33 cellular contexts compared by ENCODE assay signal in the genomic region with DNA sequence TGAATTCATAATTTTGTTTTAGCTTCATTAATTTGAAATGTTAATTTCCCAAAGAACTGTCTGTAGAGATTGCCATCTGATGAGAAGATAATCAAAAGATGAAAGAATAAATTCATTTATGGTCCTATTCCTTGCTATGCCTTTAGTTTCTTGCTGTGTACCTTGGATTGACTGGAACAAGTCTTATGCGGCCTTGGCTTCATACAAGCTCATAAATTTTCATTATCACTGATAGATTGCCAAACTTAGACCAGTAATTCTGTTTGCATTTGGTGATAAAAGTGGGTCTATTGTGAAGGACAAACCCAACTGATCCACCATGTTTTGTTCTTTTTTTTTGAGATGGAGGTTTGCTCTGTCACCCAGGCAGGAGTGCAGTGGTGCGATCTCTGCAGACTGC.
"Had no signal": no experiment of that assay in that cellular context is flagged by ENCODE, and none has a peak within 500 bp of the region (broad histone marks: within the 10 kb centered on the region; RNA-seq: fewer than 3 reads in every experiment).

No MANE protein-coding gene starts in this region.

- DNase-seq: activated CD4-positive, alpha-beta T cell treated with anti-CD3 and anti-CD28 coated beads for 1 hour; activated CD4-positive, alpha-beta T cell treated with anti-CD3 and anti-CD28 coated beads for 4 hours; activated CD4-positive, alpha-beta T cell treated with anti-CD3 and anti-CD28 coated beads, Interleukin-2, amount 10 ng/mL, durations not matched to agents 7 days and 5 days; activated CD4-positive, alpha-beta T cell treated with anti-CD3 and anti-CD28 coated beads, Interleukin-2, amount 50 U/mL, for 4 hours; activated CD8-positive, alpha-beta memory T cell treated with anti-CD3 and anti-CD28 coated beads, Interleukin-2, amount 10 ng/mL, durations not matched to agents 7 days and 5 days; activated CD8-positive, alpha-beta memory T cell treated with anti-CD3 and anti-CD28 coated beads, Interleukin-2, amount 50 U/mL, for 4 hours; activated CD8-positive, alpha-beta T cell treated with anti-CD3 and anti-CD28 coated beads, Interleukin-2, amount 10 ng/mL, durations not matched to agents 7 days and 5 days; activated effector memory CD4-positive, alpha-beta T cell treated with anti-CD3 and anti-CD28 coated beads, Interleukin-2, amount 50 U/mL, for 16 hours; activated naive CD4-positive, alpha-beta T cell treated with anti-CD3 and anti-CD28 coated beads, Interleukin-2, amount 50 U/mL, for 16 hours; activated T-cell treated with anti-CD3 and anti-CD28 coated beads, Interleukin-2, amount 50 U/mL, for 1 hour; activated T-cell treated with anti-CD3 and anti-CD28 coated beads, Interleukin-2, amount 50 U/mL, for 48 hours; amniotic stem cell; anterior cingulate cortex; brain microvascular endothelial cell; cortex of kidney; dermis blood vessel endothelial cell; effector CD4-positive, alpha-beta T cell; effector memory CD8-positive, alpha-beta T cell; erythroblast; foreskin keratinocyte; gastrocnemius medialis; glutamatergic neuron; heart left ventricle; SW 1271; T-helper 1 cell; T-helper 17 cell; T1000 had no signal

- H3K27me3 Mint-ChIP-seq: activated CD4-positive, alpha-beta T cell treated with anti-CD3 and anti-CD28 coated beads, Interleukin-2, amount 10 ng/mL, durations not matched to agents 7 days and 5 days; activated CD8-positive, alpha-beta memory T cell treated with anti-CD3 and anti-CD28 coated beads, Interleukin-2, amount 10 ng/mL, durations not matched to agents 7 days and 5 days; activated naive CD8-positive, alpha-beta T cell; central memory CD8-positive, alpha-beta T cell; effector memory CD8-positive, alpha-beta T cell; T-helper 17 cell had no signal

- H3K4me1 ChIP-seq: gastrocnemius medialis had no signal

- H3K36me3 ChIP-seq: brain microvascular endothelial cell, esophagus muscularis mucosa, gastrocnemius medialis had no signal

- H3K27me3 ChIP-seq: brain microvascular endothelial cell, esophagus muscularis mucosa, foreskin keratinocyte, gastrocnemius medialis, heart left ventricle had no signal

- H3K9me3 Mint-ChIP-seq: activated T-helper 1 cell treated with anti-CD3 and anti-CD28 coated beads, Interleukin-12 subunit alpha, Interleukin-12 subunit beta, Interleukin-2, Interleukin-4 antibody, amounts not matched to agents 30 ng/mL and 10 ng/mL and 1 ng/mL, durations not matched to agents 14 hours and 24 hours and 36 hours; activated T-helper 2 cell treated with anti-CD3 and anti-CD28 coated beads, Interferon-gamma antibody, Interleukin-2, Interleukin-4, amounts not matched to agents 10 μg/mL and 5 μg/mL and 100 μg/mL, durations not matched to agents 14 hours and 24 hours and 36 hours; central memory CD8-positive, alpha-beta T cell; effector memory CD8-positive, alpha-beta T cell had no signal

- H3K4me3 Mint-ChIP-seq: activated CD4-positive, alpha-beta T cell treated with anti-CD3 and anti-CD28 coated beads, Interleukin-2, amount 10 ng/mL, durations not matched to agents 7 days and 5 days; activated CD8-positive, alpha-beta memory T cell treated with anti-CD3 and anti-CD28 coated beads, Interleukin-2, amount 10 ng/mL, durations not matched to agents 7 days and 5 days; activated CD8-positive, alpha-beta T cell treated with anti-CD3 and anti-CD28 coated beads, Interleukin-2, amount 10 ng/mL, durations not matched to agents 7 days and 5 days; activated naive CD8-positive, alpha-beta T cell; activated T-helper 1 cell treated with anti-CD3 and anti-CD28 coated beads, Interleukin-12 subunit alpha, Interleukin-12 subunit beta, Interleukin-2, Interleukin-4 antibody, amounts not matched to agents 30 ng/mL and 10 ng/mL and 1 ng/mL, durations not matched to agents 14 hours and 24 hours and 36 hours; central memory CD8-positive, alpha-beta T cell; effector memory CD8-positive, alpha-beta T cell; T-helper 17 cell; T-helper 2 cell treated with Interferon-gamma antibody and Interleukin-4, amounts not matched to agents 5 μg/mL and 100 μg/mL, for 36 hours had no signal

- H3K9me3 ChIP-seq: esophagus muscularis mucosa, gastrocnemius medialis, heart left ventricle had no signal

- ATAC-seq: activated CD8-positive, alpha-beta memory T cell treated with anti-CD3 and anti-CD28 coated beads, Interleukin-2, amount 10 ng/mL, durations not matched to agents 7 days and 5 days; activated CD8-positive, alpha-beta T cell treated with anti-CD3 and anti-CD28 coated beads, Interleukin-2, amount 10 ng/mL, durations not matched to agents 7 days and 5 days; effector memory CD8-positive, alpha-beta T cell; foreskin keratinocyte; gastrocnemius medialis; heart left ventricle; T-helper 17 cell had no signal

- H3K27ac Mint-ChIP-seq: activated CD4-positive, alpha-beta T cell treated with anti-CD3 and anti-CD28 coated beads, Interleukin-2, amount 10 ng/mL, durations not matched to agents 7 days and 5 days; activated CD8-positive, alpha-beta memory T cell treated with anti-CD3 and anti-CD28 coated beads, Interleukin-2, amount 10 ng/mL, durations not matched to agents 7 days and 5 days; activated CD8-positive, alpha-beta T cell treated with anti-CD3 and anti-CD28 coated beads, Interleukin-2, amount 10 ng/mL, durations not matched to agents 7 days and 5 days; activated naive CD8-positive, alpha-beta T cell; activated T-helper 1 cell treated with anti-CD3 and anti-CD28 coated beads, Interleukin-12 subunit alpha, Interleukin-12 subunit beta, Interleukin-2, Interleukin-4 antibody, amounts not matched to agents 30 ng/mL and 10 ng/mL and 1 ng/mL, durations not matched to agents 14 hours and 24 hours and 36 hours; activated T-helper 2 cell treated with anti-CD3 and anti-CD28 coated beads, Interferon-gamma antibody, Interleukin-2, Interleukin-4, amounts not matched to agents 10 μg/mL and 5 μg/mL and 100 μg/mL, durations not matched to agents 14 hours and 24 hours and 36 hours; effector memory CD8-positive, alpha-beta T cell; T-helper 17 cell; T-helper 2 cell treated with Interferon-gamma antibody and Interleukin-4, amounts not matched to agents 5 μg/mL and 100 μg/mL, for 36 hours had no signal

- H3K4me3 ChIP-seq: esophagus muscularis mucosa, gastrocnemius medialis, heart left ventricle had no signal
